Comparison of ENCODE assay signal across 3 cellular contexts in genomic region chr18:5376994-5377393, GRCh38.
"Had no signal": no experiment of that assay in that cellular context is flagged by ENCODE, and none has a peak within 500 bp of the region (broad histone marks: within the 10 kb centered on the region; RNA-seq: fewer than 3 reads in every experiment).

No MANE protein-coding gene starts in this region.

- DNase-seq: GDM1, GF-D8 had no signal

- ATAC-seq: GM12878 had no signal
